Comparison of ENCODE assay signal across 1 cellular context in genomic region chr1:111739222-111739983, GRCh38.
A peak's percentile ranks its signal among the peaks of the same experiment; 100 is the strongest.
TF ChIP-seq lines count a peak whose summit lies in the region.

TSS of gene INKA2 (minus strand) at chr1:111739395. CDS start at chr1:111739242, 153 bp downstream.

TF ChIP-seq in K562, 482 proteins besides CTCF, POLR2A, EP300 and RAD21 (continued from another document and continues in another):
- no peak for TF ChIP-seq DIDO1 (tag; IDR thresholded peaks at IDR 0.05; ENCODE audit: low read depth)
- TF ChIP-seq ETV6 (IDR thresholded peaks at IDR 0.05; ENCODE audit: borderline replicate concordance in 1 of 2, low read depth in 2 of 2, low read length in 1 of 2) = no peak
- TF ChIP-seq ETV6 (CRISPR knock-in tag; IDR thresholded peaks at IDR 0.05; ENCODE audit: borderline replicate concordance) = peak; percentile 96; the same call in 1 of the 2 replicates
- peak; percentile 16 for TF ChIP-seq TAF1 (IDR thresholded peaks at IDR 0.05; ENCODE audit: control insufficient read depth, extremely low read depth, insufficient read depth, low read length, severe bottlenecking)
- TF ChIP-seq HOMEZ (CRISPR knock-in tag; IDR thresholded peaks at IDR 0.05) = no peak
- peak; percentile 87 for TF ChIP-seq AFF4 (CRISPR knock-in tag; IDR thresholded peaks at IDR 0.05)
- TF ChIP-seq RNF2 (IDR thresholded peaks at IDR 0.05) = peak; percentile 44; the same call in 1 of the 2 replicates
- TF ChIP-seq DPF2 (IDR thresholded peaks at IDR 0.05) = 0 out of 2 replicates have a peak, but pooled peaks have one; percentile 22
- peak; percentile 88 to 89 for TF ChIP-seq NRF1 (conservative IDR thresholded peaks at IDR 0.05 in 1 of 2, IDR thresholded peaks at IDR 0.05 in 1 of 2)
- TF ChIP-seq NEUROD1 (IDR thresholded peaks at IDR 0.05; ENCODE audit: borderline replicate concordance, low read depth, low read length, partially characterized antibody) = peak; percentile 5
- no peak for TF ChIP-seq RNF219 (CRISPR knock-in tag; IDR thresholded peaks at IDR 0.05)
- TF ChIP-seq FOXK1 (CRISPR knock-in tag; IDR thresholded peaks at IDR 0.05; ENCODE audit: borderline replicate concordance) = peak; percentile 98
- TF ChIP-seq GTF2F1 (IDR thresholded peaks at IDR 0.05; ENCODE audit: low read depth, low read length) = no peak
- TF ChIP-seq CXXC5 (CRISPR knock-in tag; IDR thresholded peaks at IDR 0.05) = peak; percentile 77
- peak; percentile 82 for TF ChIP-seq BHLHE40 (IDR thresholded peaks at IDR 0.05; ENCODE audit: low read length)
- peak; percentile 16 for TF ChIP-seq ZNF12 (CRISPR knock-in tag; IDR thresholded peaks at IDR 0.05)
- TF ChIP-seq ZNF224 (CRISPR knock-in tag; IDR thresholded peaks at IDR 0.05) = peak; percentile 78; the same call in 1 of the 2 replicates
- peak; percentile 19 for TF ChIP-seq ZNF146 (CRISPR knock-in tag; IDR thresholded peaks at IDR 0.05; ENCODE audit: unreplicated experiment)
- no peak for TF ChIP-seq RBM39 (optimal IDR thresholded peaks at IDR 0.05; ENCODE audit: low read depth, low read length)
- TF ChIP-seq BCOR (IDR thresholded peaks at IDR 0.05) = no peak
- peak in 1 of 2 experiments; percentile 21; a peak in 1 of 4 replicates for TF ChIP-seq SRF (CRISPR knock-in tag; IDR thresholded peaks at IDR 0.05)
- TF ChIP-seq MTA3 (IDR thresholded peaks at IDR 0.05; ENCODE audit: borderline replicate concordance) = peak; percentile 71; the same call in 1 of the 2 replicates
- TF ChIP-seq GTF2A2 (tag; IDR thresholded peaks at IDR 0.05) = 0 out of 2 replicates have a peak, but pooled peaks have one; percentile 34
- TF ChIP-seq ETS2 (tag; IDR thresholded peaks at IDR 0.05; ENCODE audit: borderline replicate concordance, poor library complexity, severe bottlenecking) = no peak
- no peak for TF ChIP-seq TBL1XR1 (IDR thresholded peaks at IDR 0.05; ENCODE audit: low read length in 2 of 2)
- TF ChIP-seq ZBTB17 (CRISPR knock-in tag; IDR thresholded peaks at IDR 0.05) = 0 out of 2 replicates have a peak, but pooled peaks have one; percentile 51
- TF ChIP-seq NFYB (IDR thresholded peaks at IDR 0.05; ENCODE audit: extremely low read depth, insufficient read length) = peak; percentile 92
- TF ChIP-seq ZNF431 (CRISPR knock-in tag; IDR thresholded peaks at IDR 0.05) = peak; percentile 92
- no peak for TF ChIP-seq TEAD4 (IDR thresholded peaks at IDR 0.05; ENCODE audit: low read length)
- peak; percentile 53; the same call in 1 of the 2 replicates for TF ChIP-seq TEAD4 (CRISPR knock-in tag; IDR thresholded peaks at IDR 0.05; ENCODE audit: borderline replicate concordance)
- TF ChIP-seq ZNF740 (CRISPR knock-in tag; IDR thresholded peaks at IDR 0.05) = peak; percentile 65
- TF ChIP-seq ZNF740 (tag; IDR thresholded peaks at IDR 0.05) = no peak
- TF ChIP-seq ID3 (CRISPR knock-in tag; IDR thresholded peaks at IDR 0.05) = no peak
- TF ChIP-seq ID3 (tag; IDR thresholded peaks at IDR 0.05) = peak; percentile 81
- TF ChIP-seq TSC22D4 (tag; IDR thresholded peaks at IDR 0.05) = no peak
- TF ChIP-seq POLR2H (tag; IDR thresholded peaks at IDR 0.05; ENCODE audit: low read depth) = no peak
- no peak for TF ChIP-seq ZNF75A (CRISPR knock-in tag; IDR thresholded peaks at IDR 0.05)
- no peak for TF ChIP-seq E2F8 (IDR thresholded peaks at IDR 0.05; ENCODE audit: low read depth, partially characterized antibody)
- peak; percentile 73 for TF ChIP-seq POLR2G (IDR thresholded peaks at IDR 0.05; ENCODE audit: low read depth, low read length)
- peak; percentile 87; the same call in 1 of the 2 replicates for TF ChIP-seq IRF2 (CRISPR knock-in tag; IDR thresholded peaks at IDR 0.05)
